In the genomic region with DNA sequence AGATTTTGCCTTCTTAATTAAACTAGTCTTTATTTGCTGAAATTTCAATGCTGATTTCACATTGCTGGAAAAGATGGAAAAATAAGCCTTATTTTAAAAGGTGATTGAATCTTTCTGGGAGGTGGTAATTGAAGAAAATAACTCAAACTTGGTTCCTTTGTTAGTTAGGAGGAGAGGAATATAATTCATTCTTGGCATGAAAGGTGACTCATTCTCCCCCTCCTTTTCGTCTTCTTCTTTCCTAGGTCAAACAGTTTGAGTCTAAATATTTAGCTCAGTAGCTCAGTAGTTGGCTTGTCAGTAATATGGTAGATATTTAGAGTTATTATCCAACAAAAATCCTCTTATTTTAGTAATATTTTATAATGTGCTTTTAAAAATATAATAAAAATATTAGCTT, we compare ENCODE assay signal across 19 cellular contexts.
DNase-seq lines count a peak whose midpoint lies in the region; ATAC-seq, FAIRE-seq and TF ChIP-seq lines count a peak whose summit lies in the region.
"Had no signal": no experiment of that assay in that cellular context is flagged by ENCODE, and none has a peak within 500 bp of the region (broad histone marks: within the 10 kb centered on the region; RNA-seq: fewer than 3 reads in every experiment).

No MANE protein-coding gene starts in this region.

- H3K4me1 ChIP-seq in SK-N-SH (ENCODE audit: control insufficient read depth in 1 of 2, insufficient read depth in 2 of 2, low read depth in 1 of 2, low read length in 1 of 2), result no peaks in the 10 kb centered on the region
- H3K4me1 ChIP-seq in K562 (replicated peaks in 1 of 2; ENCODE audit: control insufficient read depth in 2 of 2, insufficient read depth in 2 of 2, low read length in 2 of 2), result no peaks in the 10 kb centered on the region
- H3K4me1 ChIP-seq in mesenchymal stem cell (ENCODE audit: control insufficient read depth, insufficient read depth, low read depth, low read length), result no peaks in the 10 kb centered on the region

- H3K27me3 ChIP-seq in SK-N-SH (ENCODE audit: insufficient read depth) (no peaks in the 10 kb centered on the region), K562 (ENCODE audit: control insufficient read depth in 2 of 2, insufficient read depth in 2 of 2, low read length in 2 of 2) (no peaks in the 10 kb centered on the region), mesenchymal stem cell (ENCODE audit: control insufficient read depth in 1 of 2, insufficient read depth in 1 of 2, low read length in 2 of 2) (no peaks in the 10 kb centered on the region)
- no peaks in the 10 kb centered on the region for H3K27me3 ChIP-seq in CD4-positive, alpha-beta T cell (ENCODE audit: control insufficient read depth, insufficient read depth, low read length)

- no peak for TF ChIP-seq RAD21 in SK-N-SH (IDR thresholded peaks at IDR 0.05; ENCODE audit: low read length)
- TF ChIP-seq RAD21 in K562 (CRISPR knock-in tag; conservative IDR thresholded peaks at IDR 0.05 in 1 of 2, IDR thresholded peaks at IDR 0.05 in 1 of 2), result no peak

- DNase-seq in SK-N-SH (no peak), K562 (ENCODE audit: extremely low read depth in 1 of 4, low spot score in 3 of 4) (peak in 1 of 4 experiments; percentile 11), mesenchymal stem cell (peak; percentile 17)
- DNase-seq in activated CD4-positive, alpha-beta T cell treated with anti-CD3 and anti-CD28 coated beads for 4 hours, result no peak
- DNase-seq in CD4-positive, alpha-beta T cell, result no peak
- no peak for DNase-seq in activated naive CD8-positive, alpha-beta T cell treated with anti-CD3 and anti-CD28 coated beads for 36 hours
- DNase-seq: 8988T, AML-193, C1 segment of cervical spinal cord, GDM1, H7, KBM-7, NCI-H1694, NCI-H2081, NCI-H2171, NCI-H446 treated with DMSO at 0.1 percent for 48 hours, NCI-H526 treated with DMSO at 0.1 percent for 48 hours, SHP77 had no signal

- no peaks in the 10 kb centered on the region for H3K27me3 Mint-ChIP-seq in CD4-positive, alpha-beta T cell
- H3K27me3 Mint-ChIP-seq in activated naive CD8-positive, alpha-beta T cell treated with anti-CD3 and anti-CD28 coated beads for 36 hours, result no peaks in the 10 kb centered on the region

- no peak overlapping the region for H2BK15ac ChIP-seq in mesenchymal stem cell (ENCODE audit: low read depth, poor library complexity, severe bottlenecking)

- no peak overlapping the region for H2AK5ac ChIP-seq in mesenchymal stem cell (ENCODE audit: low read length, severe bottlenecking)

- no peaks in the 10 kb centered on the region for H3K9me1 ChIP-seq in K562 (ENCODE audit: control insufficient read depth, insufficient read depth, low read length)

- H4K20me1 ChIP-seq in SK-N-SH (ENCODE audit: insufficient read depth) (no peaks in the 10 kb centered on the region), K562 (replicated peaks; ENCODE audit: control insufficient read depth, insufficient read depth, low read length) (no peaks in the 10 kb centered on the region)

- H2BK120ac ChIP-seq in mesenchymal stem cell (ENCODE audit: low read depth, low read length), result no peak overlapping the region

- H2AFZ ChIP-seq in SK-N-SH (ENCODE audit: low read depth) (no peak overlapping the region), K562 (ENCODE audit: low read depth, low read length) (no peak overlapping the region), mesenchymal stem cell (ENCODE audit: low read depth, low read length) (no peak overlapping the region)

- no peak overlapping the region for H3K27ac ChIP-seq in SK-N-SH (ENCODE audit: low read depth in 2 of 2, low read length in 1 of 2)
- no peak overlapping the region for H3K27ac ChIP-seq in K562 (ENCODE audit: extremely low read depth, low read depth, low read length)
- no peak overlapping the region for H3K27ac ChIP-seq in mesenchymal stem cell (ENCODE audit: low read length, poor library complexity, severe bottlenecking)
- H3K27ac ChIP-seq in CD4-positive, alpha-beta T cell (ENCODE audit: low read depth, low read length), result no peak overlapping the region

- no peak overlapping the region for H3K14ac ChIP-seq in mesenchymal stem cell (ENCODE audit: low read length in 2 of 2)

- no peaks in the 10 kb centered on the region for H3K9me2 ChIP-seq in SK-N-SH

- H3K9me3 ChIP-seq in SK-N-SH (no peaks in the 10 kb centered on the region), K562 (replicated peaks; ENCODE audit: control insufficient read depth, insufficient read depth, low read depth, low read length) (no peaks in the 10 kb centered on the region), mesenchymal stem cell (ENCODE audit: control insufficient read depth, low read length) (no peaks in the 10 kb centered on the region)
- H3K9me3 ChIP-seq in CD4-positive, alpha-beta T cell (ENCODE audit: control insufficient read depth, low read length), result no peaks in the 10 kb centered on the region

- no peak overlapping the region for H3K23ac ChIP-seq in mesenchymal stem cell (ENCODE audit: low read length in 2 of 2)

- intact Hi-C loops in K562 (cut with micrococcal nuclease), result no loop called here
- intact Hi-C loops in CD4-positive, alpha-beta T cell (cut with DNase I, micrococcal nuclease), result no loop called here

- H4K8ac ChIP-seq in mesenchymal stem cell (ENCODE audit: low read length), result no peak overlapping the region

- no peaks in the 10 kb centered on the region for H3K36me3 Mint-ChIP-seq in CD4-positive, alpha-beta T cell (ENCODE audit: low read depth)
- no peaks in the 10 kb centered on the region for H3K36me3 Mint-ChIP-seq in activated naive CD8-positive, alpha-beta T cell treated with anti-CD3 and anti-CD28 coated beads for 36 hours

- no peak overlapping the region for H3K18ac ChIP-seq in mesenchymal stem cell (ENCODE audit: low read depth in 1 of 2, low read length in 2 of 2)

- no peak for FAIRE-seq in K562 (lab: Jason Lieb, UNC)

- CTCF ChIA-PET in SK-N-SH (lab: Yijun Ruan, JAX) (no interaction called here), K562 (lab: Yijun Ruan, JAX; ENCODE audit: low intra/inter-chr PET ratio) (no interaction called here)
- CTCF ChIA-PET in CD4-positive, alpha-beta T cell (lab: Charles Lee), result no interaction called here

- 25% methylated on average over 1 of the region's 1 CpG for WGBS in SK-N-SH (ENCODE audit: low lambda C conversion rate)
- 18% methylated on average over 1 of the region's 1 CpG for WGBS in K562 (ENCODE audit: insufficient coverage, low coverage, missing lambda C conversion rate)
- no CpG with 5 or more reads among the region's 1 CpG for WGBS in mesenchymal stem cell

- no peaks in the 10 kb centered on the region for H3K36me3 ChIP-seq in SK-N-SH (replicated peaks in 1 of 2; ENCODE audit: control insufficient read depth in 1 of 2, insufficient read depth in 2 of 2, low read length in 1 of 2)
- no peaks in the 10 kb centered on the region for H3K36me3 ChIP-seq in K562 (ENCODE audit: control insufficient read depth, insufficient read depth, low read length)
- H3K36me3 ChIP-seq in mesenchymal stem cell (ENCODE audit: control insufficient read depth in 1 of 2, insufficient read depth in 2 of 2, low read depth in 1 of 2, low read length in 2 of 2), result no peaks in the 10 kb centered on the region

- in situ Hi-C loops in K562 (cut with MboI), result no loop called here

- H3K27ac Mint-ChIP-seq in CD4-positive, alpha-beta T cell, result no peak overlapping the region
- no peak overlapping the region for H3K27ac Mint-ChIP-seq in activated naive CD8-positive, alpha-beta T cell treated with anti-CD3 and anti-CD28 coated beads for 36 hours

- no peak overlapping the region for H3K4me2 ChIP-seq in SK-N-SH
- no peak overlapping the region for H3K4me2 ChIP-seq in K562 (ENCODE audit: insufficient read depth, low read length)
- no peak overlapping the region for H3K4me2 ChIP-seq in mesenchymal stem cell (ENCODE audit: low read length, poor library complexity, severe bottlenecking)

- no peaks in the 10 kb centered on the region for H3K4me1 Mint-ChIP-seq in CD4-positive, alpha-beta T cell (ENCODE audit: low read depth)
- no peaks in the 10 kb centered on the region for H3K4me1 Mint-ChIP-seq in activated naive CD8-positive, alpha-beta T cell treated with anti-CD3 and anti-CD28 coated beads for 36 hours

- H3K9ac ChIP-seq in SK-N-SH (no peak overlapping the region), K562 (ENCODE audit: insufficient read depth in 1 of 2, low read depth in 2 of 2, low read length in 2 of 2) (no peak overlapping the region), mesenchymal stem cell (ENCODE audit: low read length) (no peak overlapping the region)

- H3K79me2 ChIP-seq in SK-N-SH (ENCODE audit: insufficient read depth) (no peaks in the 10 kb centered on the region), K562 (ENCODE audit: control insufficient read depth, insufficient read depth, low read length) (no peaks in the 10 kb centered on the region)

- no peak for ATAC-seq in SK-N-SH treated with all-trans-retinoic acid at 6 μM for 48 hours
- ATAC-seq in K562, result no peak
- no peak for ATAC-seq in CD4-positive, alpha-beta T cell (ENCODE audit: poor library complexity)

- no peak overlapping the region for H4K91ac ChIP-seq in mesenchymal stem cell (ENCODE audit: low read length)

- BruUV-seq in K562 (replicated peaks; lab: Mats Ljungman, UMichigan), result no TSS peak

- H3K4me3 ChIP-seq in SK-N-SH (ENCODE audit: low read depth in 2 of 2, low read length in 1 of 2) (no peak overlapping the region), K562 (no peak overlapping the region), mesenchymal stem cell (ENCODE audit: insufficient read depth in 1 of 2, low read depth in 1 of 2, low read length in 2 of 2) (no peak overlapping the region)

- TF ChIP-seq POLR2A in K562 (conservative IDR thresholded peaks at IDR 0.05), result no peak

- no peak for TF ChIP-seq CTCF in SK-N-SH (IDR thresholded peaks at IDR 0.05)
- TF ChIP-seq CTCF in K562 (IDR thresholded peaks at IDR 0.05 in 2 of 3, conservative IDR thresholded peaks at IDR 0.05 in 1 of 3; ENCODE audit: insufficient read depth in 2 of 3, low read depth in 1 of 3, low read length in 3 of 3), result no peak
- no peak for TF ChIP-seq CTCF in CD4-positive, alpha-beta T cell (IDR thresholded peaks at IDR 0.05)

- H2BK12ac ChIP-seq in mesenchymal stem cell (ENCODE audit: low read length in 2 of 2), result no peak overlapping the region

- H3K9me3 Mint-ChIP-seq in CD4-positive, alpha-beta T cell, result no peaks in the 10 kb centered on the region
- H3K9me3 Mint-ChIP-seq in activated naive CD8-positive, alpha-beta T cell treated with anti-CD3 and anti-CD28 coated beads for 36 hours, result no peaks in the 10 kb centered on the region

- POLR2A ChIA-PET in SK-N-SH (lab: Yijun Ruan, JAX), result no interaction called here
- POLR2A ChIA-PET in K562 (lab: Yijun Ruan, JAX), result interaction anchor here (1.0 kb wide), 1 partner anchor 33 kb away, joined by 3 read pairs; no protein-coding TSS in a partner anchor
- POLR2A ChIA-PET in CD4-positive, alpha-beta T cell (lab: Charles Lee), result no interaction called here

- no peak overlapping the region for H3K4me3 Mint-ChIP-seq in CD4-positive, alpha-beta T cell
- H3K4me3 Mint-ChIP-seq in activated naive CD8-positive, alpha-beta T cell treated with anti-CD3 and anti-CD28 coated beads for 36 hours, result no peak overlapping the region

- H3K79me1 ChIP-seq in mesenchymal stem cell (replicated peaks; ENCODE audit: low read length, poor library complexity, severe bottlenecking), result no peaks in the 10 kb centered on the region

- H3K4ac ChIP-seq in mesenchymal stem cell (ENCODE audit: low read depth in 1 of 2, low read length in 2 of 2), result no peak overlapping the region

- H2BK5ac ChIP-seq in mesenchymal stem cell (ENCODE audit: low read depth, low read length, poor library complexity, severe bottlenecking), result no peak overlapping the region

- TF ChIP-seq EP300 in SK-N-SH (IDR thresholded peaks at IDR 0.05; ENCODE audit: borderline replicate concordance in 1 of 2, low read depth in 1 of 2, low read length in 1 of 2) (no peak), K562 (IDR thresholded peaks at IDR 0.05; ENCODE audit: low read length) (no peak)

- H3F3A ChIP-seq in SK-N-SH (replicated peaks; ENCODE audit: insufficient read depth), result no peaks in the 10 kb centered on the region
